Comparison of ENCODE assay signal across 7 cellular contexts in genomic region chr2:218844334-218844733, GRCh38. TPM values are rescaled to one million over a fixed set of nuclear protein-coding genes. Genes with fewer than 3 reads are reported as not detected.
"Had no signal": no experiment of that assay in that cellular context is flagged by ENCODE, and none has a peak within 500 bp of the region (broad histone marks: within the 10 kb centered on the region; RNA-seq: fewer than 3 reads in every experiment).

No MANE protein-coding gene starts in this region.

RNA-seq across cellular contexts. Expression of gene PRKAG3, which starts 12.7 kb away (rescaled TPM):
- total RNA-seq: GM23248, GM23338, H1, H4, H7, H9, HFFc6 had no signal
- polyA plus RNA-seq: GM23248, GM23338, H1 had no signal

RNA-seq across cellular contexts. Expression of gene WNT6, which starts 15.3 kb away (rescaled TPM):
- total RNA-seq: GM23248, GM23338, H1, H7, H9, HFFc6 had no signal
- polyA plus RNA-seq: GM23248, GM23338, H1 had no signal

RNA-seq across cellular contexts. Expression of gene WNT10A, which starts 36.3 kb away (rescaled TPM):
- total RNA-seq: GM23248, GM23338, H1, H4, H7, H9, HFFc6 had no signal
- polyA plus RNA-seq: GM23248, GM23338 had no signal
